In genomic region chr21:45071396-45072165, GRCh38 we compare ENCODE assay signal across 1 cellular context.
TF ChIP-seq lines count a peak whose summit lies in the region.

No MANE protein-coding gene starts in this region.

TF ChIP-seq in WTC11, 78 proteins besides CTCF, POLR2A, EP300 and RAD21 (continued from another document):
- TF ChIP-seq, protein P1, sequence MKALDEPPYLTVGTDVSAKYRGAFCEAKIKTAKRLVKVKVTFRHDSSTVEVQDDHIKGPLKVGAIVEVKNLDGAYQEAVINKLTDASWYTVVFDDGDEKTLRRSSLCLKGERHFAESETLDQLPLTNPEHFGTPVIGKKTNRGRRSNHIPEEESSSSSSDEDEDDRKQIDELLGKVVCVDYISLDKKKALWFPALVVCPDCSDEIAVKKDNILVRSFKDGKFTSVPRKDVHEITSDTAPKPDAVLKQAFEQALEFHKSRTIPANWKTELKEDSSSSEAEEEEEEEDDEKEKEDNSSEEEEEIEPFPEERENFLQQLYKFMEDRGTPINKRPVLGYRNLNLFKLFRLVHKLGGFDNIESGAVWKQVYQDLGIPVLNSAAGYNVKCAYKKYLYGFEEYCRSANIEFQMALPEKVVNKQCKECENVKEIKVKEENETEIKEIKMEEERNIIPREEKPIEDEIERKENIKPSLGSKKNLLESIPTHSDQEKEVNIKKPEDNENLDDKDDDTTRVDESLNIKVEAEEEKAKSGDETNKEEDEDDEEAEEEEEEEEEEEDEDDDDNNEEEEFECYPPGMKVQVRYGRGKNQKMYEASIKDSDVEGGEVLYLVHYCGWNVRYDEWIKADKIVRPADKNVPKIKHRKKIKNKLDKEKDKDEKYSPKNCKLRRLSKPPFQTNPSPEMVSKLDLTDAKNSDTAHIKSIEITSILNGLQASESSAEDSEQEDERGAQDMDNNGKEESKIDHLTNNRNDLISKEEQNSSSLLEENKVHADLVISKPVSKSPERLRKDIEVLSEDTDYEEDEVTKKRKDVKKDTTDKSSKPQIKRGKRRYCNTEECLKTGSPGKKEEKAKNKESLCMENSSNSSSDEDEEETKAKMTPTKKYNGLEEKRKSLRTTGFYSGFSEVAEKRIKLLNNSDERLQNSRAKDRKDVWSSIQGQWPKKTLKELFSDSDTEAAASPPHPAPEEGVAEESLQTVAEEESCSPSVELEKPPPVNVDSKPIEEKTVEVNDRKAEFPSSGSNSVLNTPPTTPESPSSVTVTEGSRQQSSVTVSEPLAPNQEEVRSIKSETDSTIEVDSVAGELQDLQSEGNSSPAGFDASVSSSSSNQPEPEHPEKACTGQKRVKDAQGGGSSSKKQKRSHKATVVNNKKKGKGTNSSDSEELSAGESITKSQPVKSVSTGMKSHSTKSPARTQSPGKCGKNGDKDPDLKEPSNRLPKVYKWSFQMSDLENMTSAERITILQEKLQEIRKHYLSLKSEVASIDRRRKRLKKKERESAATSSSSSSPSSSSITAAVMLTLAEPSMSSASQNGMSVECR (CRISPR knock-in tag; IDR thresholded peaks at IDR 0.05; ENCODE audit: borderline replicate concordance), result no peak
